Comparison of ENCODE assay signal across 29 cellular contexts in the genomic region with DNA sequence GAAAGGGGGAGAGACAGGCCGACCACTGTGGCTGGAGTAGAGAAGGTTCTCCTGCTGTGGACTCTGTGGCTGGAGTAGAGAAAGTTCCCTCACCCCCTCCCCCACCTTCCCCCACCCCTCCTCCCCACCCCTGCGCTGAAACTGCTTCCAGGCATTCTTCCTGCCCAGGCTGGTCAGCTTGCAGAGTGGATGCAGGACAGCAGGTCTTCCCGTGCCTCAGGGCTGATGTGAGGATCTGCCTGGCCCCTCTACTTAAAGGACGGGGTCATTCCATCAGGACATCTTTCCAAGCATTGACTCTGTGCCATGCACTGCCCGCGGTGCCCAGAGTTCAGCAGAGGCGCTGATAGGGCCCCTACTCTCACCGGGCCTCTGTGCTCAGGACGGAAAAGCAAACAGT. TPM values are rescaled to one million over a fixed set of nuclear protein-coding genes. Genes with fewer than 3 reads are reported as not detected.
"Had no signal": no experiment of that assay in that cellular context is flagged by ENCODE, and none has a peak within 500 bp of the region (broad histone marks: within the 10 kb centered on the region; RNA-seq: fewer than 3 reads in every experiment).

No MANE protein-coding gene starts in this region.

- H3K9me3 ChIP-seq: neutrophil, right lobe of liver, uterus had no signal

- H3K27me3 Mint-ChIP-seq: stimulated activated memory B cell treated with anti-CD40 and anti-IgM and Interleukin-4, amounts not matched to agents 10 μg/mL and 1 μg/mL and 100 μg/mL, for 72 hours; stimulated activated naive CD8-positive, alpha-beta T cell treated with anti-CD3 and anti-CD28 coated beads, Interleukin-15, amount 100 ng/mL, for 72 hours had no signal

- DNase-seq: kidney; left colon; left lung; lower lobe of right lung; mammary epithelial cell; mesenchymal stem cell; naive B cell; occipital lobe; right lobe of liver; stimulated activated CD4-positive, alpha-beta T cell treated with anti-CD3 and anti-CD28 coated beads, Interleukin-1b, Interleukin-23, amount 100 ng/mL, for 48 hours; stimulated activated CD4-positive, alpha-beta T cell treated with anti-CD3 and anti-CD28 coated beads, Interleukin-2, amount 100 ng/mL, for 48 hours; stimulated activated CD4-positive, alpha-beta T cell treated with anti-CD3 and anti-CD28 coated beads, Interleukin-4, amount 100 ng/mL, for 4 hours; stimulated activated CD8-positive, alpha-beta memory T cell treated with anti-CD3 and anti-CD28 coated beads, Interleukin-4, amount 100 ng/mL, for 48 hours; stimulated activated naive CD4-positive, alpha-beta T cell treated with Interleukin-2 at 50 U/mL for 16 hours; stimulated activated naive CD8-positive, alpha-beta T cell treated with anti-CD3 and anti-CD28 coated beads, Interleukin-15, amount 100 ng/mL, for 72 hours; substantia nigra; uterus had no signal

- H3K27ac Mint-ChIP-seq: mesothelial cell of epicardium; natural killer cell treated with Interleukin-12 subunit alpha and Interleukin-12 subunit beta and Interleukin-15 and Interleukin-18, amount 100 ng/mL, for 72 hours; progenitor cell of endocrine pancreas; stimulated activated memory B cell treated with anti-CD40 and anti-IgM and Interleukin-4, amounts not matched to agents 10 μg/mL and 1 μg/mL and 100 μg/mL, for 72 hours; stimulated activated naive CD8-positive, alpha-beta T cell treated with anti-CD3 and anti-CD28 coated beads, Interleukin-15, amount 100 ng/mL, for 72 hours; type B pancreatic cell had no signal

- H3K36me3 Mint-ChIP-seq: mesothelial cell of epicardium; naive B cell; natural killer cell treated with Interleukin-12 subunit alpha and Interleukin-12 subunit beta and Interleukin-15 and Interleukin-18, amount 100 ng/mL, for 72 hours; stimulated activated memory B cell treated with anti-CD40 and anti-IgM and Interleukin-4, amounts not matched to agents 10 μg/mL and 1 μg/mL and 100 μg/mL, for 72 hours; type B pancreatic cell had no signal

- ATAC-seq: left colon; left lung; lower lobe of right lung; natural killer cell treated with Interleukin-12 subunit alpha and Interleukin-12 subunit beta and Interleukin-15 and Interleukin-18, amount 100 ng/mL, for 72 hours; right lobe of liver; stimulated activated memory B cell treated with anti-CD40 and anti-IgM and Interleukin-4, amounts not matched to agents 10 μg/mL and 1 μg/mL and 100 μg/mL, for 72 hours; stimulated activated naive CD8-positive, alpha-beta T cell treated with anti-CD3 and anti-CD28 coated beads, Interleukin-15, amount 100 ng/mL, for 72 hours had no signal

- FAIRE-seq: kidney had no signal

- H3K4me1 Mint-ChIP-seq: naive B cell; stimulated activated memory B cell treated with anti-CD40 and anti-IgM and Interleukin-4, amounts not matched to agents 10 μg/mL and 1 μg/mL and 100 μg/mL, for 72 hours; stimulated activated naive CD8-positive, alpha-beta T cell treated with anti-CD3 and anti-CD28 coated beads, Interleukin-15, amount 100 ng/mL, for 72 hours had no signal

- H3K4me3 Mint-ChIP-seq: mesothelial cell of epicardium; naive B cell; natural killer cell treated with Interleukin-12 subunit alpha and Interleukin-12 subunit beta and Interleukin-15 and Interleukin-18, amount 100 ng/mL, for 72 hours; stimulated activated memory B cell treated with anti-CD40 and anti-IgM and Interleukin-4, amounts not matched to agents 10 μg/mL and 1 μg/mL and 100 μg/mL, for 72 hours; stimulated activated naive CD8-positive, alpha-beta T cell treated with anti-CD3 and anti-CD28 coated beads, Interleukin-15, amount 100 ng/mL, for 72 hours; type B pancreatic cell had no signal

- H3K4me2 ChIP-seq: hepatocyte, smooth muscle cell had no signal

- H3K9me3 Mint-ChIP-seq: type B pancreatic cell had no signal

- H3K27ac ChIP-seq: hepatocyte, left lung, lower lobe of right lung, neutrophil, right atrium auricular region, right lobe of liver, tibial nerve, uterus had no signal

- H3K36me3 ChIP-seq: left lung, lower lobe of right lung, neutrophil, right atrium auricular region, right lobe of liver, tibial nerve, uterus had no signal

- H3K27me3 ChIP-seq: hepatocyte, neutrophil, right atrium auricular region, right lobe of liver, tibial nerve, uterus had no signal

- H3K4me1 ChIP-seq: left lung, lower lobe of right lung, right atrium auricular region, right lobe of liver, tibial nerve, uterus had no signal

- H3K4me3 ChIP-seq: hepatocyte, left lung, lower lobe of right lung, right atrium auricular region, right lobe of liver, smooth muscle cell, tibial nerve, uterus had no signal

- H2AFZ ChIP-seq: hepatocyte had no signal

- H3K79me2 ChIP-seq: hepatocyte had no signal

RNA-seq across cellular contexts. Expression of gene RIMBP2, which starts 13.2 kb away (rescaled TPM):
- total RNA-seq: mammary epithelial cell; mononuclear cell; natural killer cell treated with Interleukin-12 subunit alpha and Interleukin-12 subunit beta and Interleukin-15 and Interleukin-18, amount 100 ng/mL, for 72 hours; pulmonary artery endothelial cell had no signal
- polyA plus RNA-seq: mammary epithelial cell, smooth muscle cell had no signal
